ENCODE assay signal across 15 cellular contexts in genomic region chrX:7815166-7815565, GRCh38.
DNase-seq lines count a peak whose midpoint lies in the region; ATAC-seq and TF ChIP-seq lines count a peak whose summit lies in the region.
"Had no signal": no experiment of that assay in that cellular context is flagged by ENCODE, and none has a peak within 500 bp of the region (broad histone marks: within the 10 kb centered on the region; RNA-seq: fewer than 3 reads in every experiment).

No MANE protein-coding gene starts in this region.

- H3K4me3 ChIP-seq in DND-41 (ENCODE audit: low read depth in 1 of 2, low read length in 2 of 2) = no peak overlapping the region

- no peaks in the 10 kb centered on the region for H3K9me3 ChIP-seq in DND-41 (ENCODE audit: insufficient read depth, low read length, severe bottlenecking)

- no peaks in the 10 kb centered on the region for H3K79me2 ChIP-seq in DND-41 (ENCODE audit: insufficient read depth, low read length)

- H3K27me3 ChIP-seq in DND-41 (ENCODE audit: insufficient read depth, low read length, poor library complexity) = no peaks in the 10 kb centered on the region

- H4K20me1 ChIP-seq in DND-41 (ENCODE audit: insufficient read depth, low read length) = no peaks in the 10 kb centered on the region

- H3K27ac ChIP-seq in DND-41 (ENCODE audit: low read length) = no peak overlapping the region
- H3K27ac ChIP-seq: HL-60 had no signal

- peak overlapping the region; percentile 28; the same call in 1 of the 2 replicates for H2AFZ ChIP-seq in DND-41 (ENCODE audit: low read depth, low read length)

- no peaks in the 10 kb centered on the region for H3K36me3 ChIP-seq in DND-41 (ENCODE audit: insufficient read depth, low read length)

- ATAC-seq in DND-41 (ENCODE audit: insufficient read depth, low read depth) = no peak
- ATAC-seq in GM18909 (IDR thresholded peaks at IDR 0.05; ENCODE audit: poor library complexity, unreplicated experiment) = peak; percentile 51
- ATAC-seq in GM18498 (IDR thresholded peaks at IDR 0.05; ENCODE audit: unreplicated experiment) = no peak
- ATAC-seq: CD8-positive, alpha-beta T cell had no signal

- TF ChIP-seq CTCF in DND-41 (IDR thresholded peaks at IDR 0.05; ENCODE audit: borderline replicate concordance, extremely low read depth, low read length, poor library complexity, severe bottlenecking) = no peak

- H3K4me1 ChIP-seq in DND-41 (ENCODE audit: insufficient read depth, low read length) = peaks cover 10% of the 10 kb centered on the region

- H3K4me2 ChIP-seq in DND-41 (ENCODE audit: insufficient read depth, low read length) = no peak overlapping the region

- no peak overlapping the region for H3K9ac ChIP-seq in DND-41 (ENCODE audit: low read depth, low read length)

- no peak for DNase-seq in DND-41
- DNase-seq in NAMALWA (ENCODE audit: low spot score) = peak; percentile 9
- DNase-seq in foreskin melanocyte = peak; percentile 11
- no peak for DNase-seq in NCI-H82 (lab: John Stamatoyannopoulos, UW)
- DNase-seq in activated effector memory CD4-positive, alpha-beta T cell treated with Interleukin-2 at 50 U/mL for 16 hours = no peak
- DNase-seq: CD8-positive, alpha-beta T cell; COR-L47; DMS153; DMS79 treated with DMSO at 0.1 percent for 48 hours; GDM1; GOT3; H9 had no signal

Comparison
In these comparisons a context has a peak if more than half of its experiments do, and no peak if none do; other contexts are left out.
1. DNase-seq: peak in NAMALWA (single experiment) and foreskin melanocyte (single experiment); none in DND-41 (single experiment), NCI-H82 (single experiment) and activated effector memory CD4-positive, alpha-beta T cell treated with Interleukin-2 at 50 U/mL for 16 hours (single experiment).